ENCODE assay signal across 1 cellular context in the genomic region with DNA sequence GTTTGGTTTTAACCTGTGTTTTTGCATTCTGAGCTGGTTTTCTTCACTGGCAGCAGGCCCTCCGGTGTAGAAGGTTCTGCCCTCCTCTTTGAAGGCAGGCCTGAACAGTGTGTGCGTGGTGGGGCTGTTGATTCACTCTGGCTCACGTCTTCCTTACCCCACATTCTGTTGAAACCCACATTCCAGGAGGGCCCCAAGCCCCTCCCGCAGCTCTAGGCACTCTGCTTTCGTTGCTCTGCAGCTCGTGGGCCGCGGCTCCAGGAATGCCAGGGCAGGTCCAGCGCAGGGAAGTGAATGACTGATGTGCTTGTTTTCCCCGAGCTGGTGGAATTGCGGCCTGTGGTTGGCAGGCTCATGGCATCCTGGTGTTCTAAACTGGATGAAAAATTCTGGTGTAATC.
TF ChIP-seq lines count a peak whose summit lies in the region.

No MANE protein-coding gene starts in this region.

TF ChIP-seq in GM23338, 12 proteins besides CTCF, POLR2A, EP300 and RAD21 (continued from another document):
- TF ChIP-seq, protein P1, sequence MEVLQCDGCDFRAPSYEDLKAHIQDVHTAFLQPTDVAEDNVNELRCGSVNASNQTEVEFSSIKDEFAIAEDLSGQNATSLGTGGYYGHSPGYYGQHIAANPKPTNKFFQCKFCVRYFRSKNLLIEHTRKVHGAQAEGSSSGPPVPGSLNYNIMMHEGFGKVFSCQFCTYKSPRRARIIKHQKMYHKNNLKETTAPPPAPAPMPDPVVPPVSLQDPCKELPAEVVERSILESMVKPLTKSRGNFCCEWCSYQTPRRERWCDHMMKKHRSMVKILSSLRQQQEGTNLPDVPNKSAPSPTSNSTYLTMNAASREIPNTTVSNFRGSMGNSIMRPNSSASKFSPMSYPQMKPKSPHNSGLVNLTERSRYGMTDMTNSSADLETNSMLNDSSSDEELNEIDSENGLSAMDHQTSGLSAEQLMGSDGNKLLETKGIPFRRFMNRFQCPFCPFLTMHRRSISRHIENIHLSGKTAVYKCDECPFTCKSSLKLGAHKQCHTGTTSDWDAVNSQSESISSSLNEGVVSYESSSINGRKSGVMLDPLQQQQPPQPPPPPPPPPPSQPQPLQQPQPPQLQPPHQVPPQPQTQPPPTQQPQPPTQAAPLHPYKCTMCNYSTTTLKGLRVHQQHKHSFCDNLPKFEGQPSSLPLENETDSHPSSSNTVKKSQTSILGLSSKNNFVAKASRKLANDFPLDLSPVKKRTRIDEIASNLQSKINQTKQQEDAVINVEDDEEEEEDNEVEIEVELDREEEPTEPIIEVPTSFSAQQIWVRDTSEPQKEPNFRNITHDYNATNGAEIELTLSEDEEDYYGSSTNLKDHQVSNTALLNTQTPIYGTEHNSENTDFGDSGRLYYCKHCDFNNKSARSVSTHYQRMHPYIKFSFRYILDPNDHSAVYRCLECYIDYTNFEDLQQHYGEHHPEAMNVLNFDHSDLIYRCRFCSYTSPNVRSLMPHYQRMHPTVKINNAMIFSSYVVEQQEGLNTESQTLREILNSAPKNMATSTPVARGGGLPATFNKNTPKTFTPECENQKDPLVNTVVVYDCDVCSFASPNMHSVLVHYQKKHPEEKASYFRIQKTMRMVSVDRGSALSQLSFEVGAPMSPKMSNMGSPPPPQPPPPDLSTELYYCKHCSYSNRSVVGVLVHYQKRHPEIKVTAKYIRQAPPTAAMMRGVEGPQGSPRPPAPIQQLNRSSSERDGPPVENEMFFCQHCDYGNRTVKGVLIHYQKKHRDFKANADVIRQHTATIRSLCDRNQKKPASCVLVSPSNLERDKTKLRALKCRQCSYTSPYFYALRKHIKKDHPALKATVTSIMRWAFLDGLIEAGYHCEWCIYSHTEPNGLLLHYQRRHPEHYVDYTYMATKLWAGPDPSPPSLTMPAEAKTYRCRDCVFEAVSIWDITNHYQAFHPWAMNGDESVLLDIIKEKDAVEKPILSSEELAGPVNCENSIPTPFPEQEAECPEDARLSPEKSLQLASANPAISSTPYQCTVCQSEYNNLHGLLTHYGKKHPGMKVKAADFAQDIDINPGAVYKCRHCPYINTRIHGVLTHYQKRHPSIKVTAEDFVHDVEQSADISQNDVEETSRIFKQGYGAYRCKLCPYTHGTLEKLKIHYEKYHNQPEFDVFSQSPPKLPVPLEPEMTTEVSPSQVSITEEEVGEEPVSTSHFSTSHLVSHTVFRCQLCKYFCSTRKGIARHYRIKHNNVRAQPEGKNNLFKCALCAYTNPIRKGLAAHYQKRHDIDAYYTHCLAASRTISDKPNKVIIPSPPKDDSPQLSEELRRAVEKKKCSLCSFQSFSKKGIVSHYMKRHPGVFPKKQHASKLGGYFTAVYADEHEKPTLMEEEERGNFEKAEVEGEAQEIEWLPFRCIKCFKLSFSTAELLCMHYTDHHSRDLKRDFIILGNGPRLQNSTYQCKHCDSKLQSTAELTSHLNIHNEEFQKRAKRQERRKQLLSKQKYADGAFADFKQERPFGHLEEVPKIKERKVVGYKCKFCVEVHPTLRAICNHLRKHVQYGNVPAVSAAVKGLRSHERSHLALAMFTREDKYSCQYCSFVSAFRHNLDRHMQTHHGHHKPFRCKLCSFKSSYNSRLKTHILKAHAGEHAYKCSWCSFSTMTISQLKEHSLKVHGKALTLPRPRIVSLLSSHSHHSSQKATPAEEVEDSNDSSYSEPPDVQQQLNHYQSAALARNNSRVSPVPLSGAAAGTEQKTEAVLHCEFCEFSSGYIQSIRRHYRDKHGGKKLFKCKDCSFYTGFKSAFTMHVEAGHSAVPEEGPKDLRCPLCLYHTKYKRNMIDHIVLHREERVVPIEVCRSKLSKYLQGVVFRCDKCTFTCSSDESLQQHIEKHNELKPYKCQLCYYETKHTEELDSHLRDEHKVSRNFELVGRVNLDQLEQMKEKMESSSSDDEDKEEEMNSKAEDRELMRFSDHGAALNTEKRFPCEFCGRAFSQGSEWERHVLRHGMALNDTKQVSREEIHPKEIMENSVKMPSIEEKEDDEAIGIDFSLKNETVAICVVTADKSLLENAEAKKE (CRISPR knock-in tag; IDR thresholded peaks at IDR 0.05), result no peak
- no peak for TF ChIP-seq EZH2 (IDR thresholded peaks at IDR 0.05; ENCODE audit: low read depth, unreplicated experiment)
- no peak for TF ChIP-seq EZH2phosphoT487 (IDR thresholded peaks at IDR 0.05; ENCODE audit: unreplicated experiment)
- TF ChIP-seq STAT1 (IDR thresholded peaks at IDR 0.05; ENCODE audit: unreplicated experiment), result no peak
TF ChIP-seq in GM23338: peak in this region for 0.
